In genomic region chr1:237901284-237901870, GRCh38 we compare ENCODE assay signal across 8 cellular contexts. TPM values are rescaled to one million over a fixed set of nuclear protein-coding genes. Genes with fewer than 3 reads are reported as not detected.
A peak's percentile ranks its signal among the peaks of the same experiment; 100 is the strongest.
DNase-seq lines count a peak whose midpoint lies in the region; ATAC-seq and TF ChIP-seq lines count a peak whose summit lies in the region.

No MANE protein-coding gene starts in this region.

- no peak overlapping the region for H3K27ac ChIP-seq in sigmoid colon

- no peak overlapping the region for H3K4me3 ChIP-seq in MG63
- no peak overlapping the region for H3K4me3 ChIP-seq in sigmoid colon

- no peaks in the 10 kb centered on the region for H3K4me1 ChIP-seq in sigmoid colon

- no peak overlapping the region for H3K4me3 Mint-ChIP-seq in activated CD8-positive, alpha-beta T cell treated with anti-CD3 and anti-CD28 coated beads for 36 hours
- H3K4me3 Mint-ChIP-seq in activated CD8-positive, alpha-beta T cell treated with anti-CD3 and anti-CD28 coated beads, Interleukin-2, amount 10 ng/mL, durations not matched to agents 7 days and 5 days: no peak overlapping the region
- H3K4me3 Mint-ChIP-seq in progenitor cell of endocrine pancreas (ENCODE audit: low read depth): no peak overlapping the region
- H3K4me3 Mint-ChIP-seq in activated naive CD8-positive, alpha-beta T cell treated with anti-CD3 and anti-CD28 coated beads for 36 hours: no peak overlapping the region

- no peaks in the 10 kb centered on the region for H3K9me3 ChIP-seq in MG63
- no peaks in the 10 kb centered on the region for H3K9me3 ChIP-seq in sigmoid colon

- H3K27me3 ChIP-seq in MG63 (no peaks in the 10 kb centered on the region), sigmoid colon (no peaks in the 10 kb centered on the region)

- no peak for TF ChIP-seq EP300 in sigmoid colon (IDR thresholded peaks at IDR 0.05)

- POLR2A ChIA-PET in activated CD8-positive, alpha-beta T cell treated with anti-CD3 and anti-CD28 coated beads for 36 hours (lab: Charles Lee): no interaction called here
- POLR2A ChIA-PET in activated CD8-positive, alpha-beta T cell treated with anti-CD3 and anti-CD28 coated beads, Interleukin-2, amount 10 ng/mL, durations not matched to agents 7 days and 5 days (lab: Charles Lee): no interaction called here

- H3K9me3 Mint-ChIP-seq in activated CD8-positive, alpha-beta T cell treated with anti-CD3 and anti-CD28 coated beads for 36 hours: peaks cover 5% of the 10 kb centered on the region
- no peaks in the 10 kb centered on the region for H3K9me3 Mint-ChIP-seq in activated CD8-positive, alpha-beta T cell treated with anti-CD3 and anti-CD28 coated beads, Interleukin-2, amount 10 ng/mL, durations not matched to agents 7 days and 5 days (ENCODE audit: insufficient read depth)
- no peaks in the 10 kb centered on the region for H3K9me3 Mint-ChIP-seq in progenitor cell of endocrine pancreas (ENCODE audit: low read depth)
- no peaks in the 10 kb centered on the region for H3K9me3 Mint-ChIP-seq in activated naive CD8-positive, alpha-beta T cell treated with anti-CD3 and anti-CD28 coated beads for 36 hours

- no peak for ATAC-seq in activated CD8-positive, alpha-beta T cell treated with anti-CD3 and anti-CD28 coated beads for 36 hours
- ATAC-seq in activated CD8-positive, alpha-beta T cell treated with anti-CD3 and anti-CD28 coated beads, Interleukin-2, amount 10 ng/mL, durations not matched to agents 7 days and 5 days: no peak

- no peak for TF ChIP-seq POLR2A in sigmoid colon (IDR thresholded peaks at IDR 0.05)

- CTCF ChIA-PET in activated CD8-positive, alpha-beta T cell treated with anti-CD3 and anti-CD28 coated beads for 36 hours (lab: Charles Lee): interaction anchor here (1.7 kb wide), 1 partner anchor 27 kb away, joined by 6 read pairs; no protein-coding TSS in a partner anchor
- CTCF ChIA-PET in activated CD8-positive, alpha-beta T cell treated with anti-CD3 and anti-CD28 coated beads, Interleukin-2, amount 10 ng/mL, durations not matched to agents 7 days and 5 days (lab: Charles Lee): no interaction called here

- TF ChIP-seq CTCF in activated CD8-positive, alpha-beta T cell treated with anti-CD3 and anti-CD28 coated beads for 36 hours (IDR thresholded peaks at IDR 0.05): peak; percentile 31
- TF ChIP-seq CTCF in progenitor cell of endocrine pancreas (IDR thresholded peaks at IDR 0.05; ENCODE audit: unreplicated experiment) (peak; percentile 62), sigmoid colon (IDR thresholded peaks at IDR 0.05) (no peak)

- H3K27ac Mint-ChIP-seq in activated CD8-positive, alpha-beta T cell treated with anti-CD3 and anti-CD28 coated beads for 36 hours: no peak overlapping the region
- H3K27ac Mint-ChIP-seq in activated CD8-positive, alpha-beta T cell treated with anti-CD3 and anti-CD28 coated beads, Interleukin-2, amount 10 ng/mL, durations not matched to agents 7 days and 5 days: no peak overlapping the region
- H3K27ac Mint-ChIP-seq in progenitor cell of endocrine pancreas: no peak overlapping the region
- no peak overlapping the region for H3K27ac Mint-ChIP-seq in activated naive CD8-positive, alpha-beta T cell treated with anti-CD3 and anti-CD28 coated beads for 36 hours

- H3K36me3 ChIP-seq in MG63 (no peaks in the 10 kb centered on the region), sigmoid colon (no peaks in the 10 kb centered on the region)

- H3K36me3 Mint-ChIP-seq in activated CD8-positive, alpha-beta T cell treated with anti-CD3 and anti-CD28 coated beads for 36 hours (ENCODE audit: low read depth): no peaks in the 10 kb centered on the region
- H3K36me3 Mint-ChIP-seq in activated CD8-positive, alpha-beta T cell treated with anti-CD3 and anti-CD28 coated beads, Interleukin-2, amount 10 ng/mL, durations not matched to agents 7 days and 5 days (ENCODE audit: low read depth): no peaks in the 10 kb centered on the region
- H3K36me3 Mint-ChIP-seq in progenitor cell of endocrine pancreas (ENCODE audit: insufficient read depth): no peaks in the 10 kb centered on the region
- H3K36me3 Mint-ChIP-seq in activated naive CD8-positive, alpha-beta T cell treated with anti-CD3 and anti-CD28 coated beads for 36 hours: no peaks in the 10 kb centered on the region

- DNase-seq in activated CD8-positive, alpha-beta T cell treated with anti-CD3 and anti-CD28 coated beads for 36 hours: peak; percentile 1
- no peak for DNase-seq in activated CD8-positive, alpha-beta T cell treated with anti-CD3 and anti-CD28 coated beads, Interleukin-2, amount 10 ng/mL, durations not matched to agents 7 days and 5 days
- DNase-seq in MG63 (peak; percentile 31), cerebellar cortex (ENCODE audit: low spot score) (peak; percentile 2), progenitor cell of endocrine pancreas (ENCODE audit: low spot score, unreplicated experiment) (no peak), sigmoid colon (no peak)
- no peak for DNase-seq in activated naive CD8-positive, alpha-beta T cell treated with anti-CD3 and anti-CD28 coated beads for 36 hours
- no peak for DNase-seq in stimulated activated CD4-positive, alpha-beta T cell treated with anti-CD3 and anti-CD28 coated beads, Interleukin-2, amount 100 ng/mL, for 24 hours

- no peaks in the 10 kb centered on the region for H3K4me1 Mint-ChIP-seq in activated CD8-positive, alpha-beta T cell treated with anti-CD3 and anti-CD28 coated beads for 36 hours (ENCODE audit: low read depth)
- H3K4me1 Mint-ChIP-seq in activated CD8-positive, alpha-beta T cell treated with anti-CD3 and anti-CD28 coated beads, Interleukin-2, amount 10 ng/mL, durations not matched to agents 7 days and 5 days (ENCODE audit: low read depth): no peaks in the 10 kb centered on the region
- no peaks in the 10 kb centered on the region for H3K4me1 Mint-ChIP-seq in progenitor cell of endocrine pancreas (ENCODE audit: low read depth)
- H3K4me1 Mint-ChIP-seq in activated naive CD8-positive, alpha-beta T cell treated with anti-CD3 and anti-CD28 coated beads for 36 hours: no peaks in the 10 kb centered on the region

- 88 to 89% methylated on average over 4 of the region's 4 CpGs for WGBS in sigmoid colon, 2 donors

- intact Hi-C loops in activated CD8-positive, alpha-beta T cell treated with anti-CD3 and anti-CD28 coated beads for 36 hours (cut with micrococcal nuclease): no loop called here
- intact Hi-C loops in sigmoid colon (cut with DNase I): no loop called here

- H3K27me3 Mint-ChIP-seq in activated CD8-positive, alpha-beta T cell treated with anti-CD3 and anti-CD28 coated beads for 36 hours: no peaks in the 10 kb centered on the region
- no peaks in the 10 kb centered on the region for H3K27me3 Mint-ChIP-seq in activated CD8-positive, alpha-beta T cell treated with anti-CD3 and anti-CD28 coated beads, Interleukin-2, amount 10 ng/mL, durations not matched to agents 7 days and 5 days (ENCODE audit: low read depth)
- H3K27me3 Mint-ChIP-seq in progenitor cell of endocrine pancreas: no peaks in the 10 kb centered on the region
- H3K27me3 Mint-ChIP-seq in activated naive CD8-positive, alpha-beta T cell treated with anti-CD3 and anti-CD28 coated beads for 36 hours: peaks cover 4% of the 10 kb centered on the region

RNA-seq across cellular contexts. Expression of gene ZP4, which starts 10.7 kb away (rescaled TPM):
- total RNA-seq in activated CD8-positive, alpha-beta T cell treated with anti-CD3 and anti-CD28 coated beads for 36 hours: not detected
- not detected for total RNA-seq in activated CD8-positive, alpha-beta T cell treated with anti-CD3 and anti-CD28 coated beads, Interleukin-2, amount 10 ng/mL, durations not matched to agents 7 days and 5 days
- total RNA-seq in MG63 (2014; rRNA removed; shearing (Covaris generic); ENCODE audit: low replicate concordance): not detected in 2 replicates
- total RNA-seq in progenitor cell of endocrine pancreas (not detected in 2 replicates), sigmoid colon (not detected)
- total RNA-seq in activated naive CD8-positive, alpha-beta T cell treated with anti-CD3 and anti-CD28 coated beads for 36 hours: not detected
- not detected for polyA plus RNA-seq in sigmoid colon

Comparison
In these comparisons a context has a peak if more than half of its experiments do, and no peak if none do; other contexts are left out.
1. DNase-seq: peak in activated CD8-positive, alpha-beta T cell treated with anti-CD3 and anti-CD28 coated beads for 36 hours (single experiment), MG63 (single experiment) and cerebellar cortex (single experiment); none in activated CD8-positive, alpha-beta T cell treated with anti-CD3 and anti-CD28 coated beads, Interleukin-2, amount 10 ng/mL, durations not matched to agents 7 days and 5 days (single experiment), progenitor cell of endocrine pancreas (single experiment), activated naive CD8-positive, alpha-beta T cell treated with anti-CD3 and anti-CD28 coated beads for 36 hours (single experiment), stimulated activated CD4-positive, alpha-beta T cell treated with anti-CD3 and anti-CD28 coated beads, Interleukin-2, amount 100 ng/mL, for 24 hours (0 of 2) and sigmoid colon (single experiment).
2. CTCF ChIP-seq: peak in activated CD8-positive, alpha-beta T cell treated with anti-CD3 and anti-CD28 coated beads for 36 hours (single experiment) and progenitor cell of endocrine pancreas (single experiment); none in sigmoid colon (0 of 4).